Comparison of ENCODE assay signal across 8 cellular contexts in the genomic region with DNA sequence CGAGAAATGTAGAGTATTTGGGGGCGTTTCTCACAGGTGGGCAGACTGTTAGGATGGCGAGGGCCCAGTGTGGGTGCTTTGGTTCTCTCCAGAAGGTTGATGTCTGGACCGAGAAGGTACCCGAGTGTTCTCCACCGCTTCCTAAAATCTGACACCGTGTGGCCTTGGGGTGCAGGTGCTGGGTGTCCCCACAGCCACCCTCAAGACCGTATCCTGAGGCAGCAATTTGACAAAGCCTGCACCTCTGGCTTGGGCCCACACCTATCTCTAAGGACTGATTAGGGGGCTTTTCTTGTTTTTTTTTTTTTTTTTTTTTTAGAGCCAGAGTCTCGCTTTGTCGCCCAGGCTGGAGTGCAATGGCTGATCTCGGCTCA. TPM values are rescaled to one million over a fixed set of nuclear protein-coding genes. Genes with fewer than 3 reads are reported as not detected.
A peak's percentile ranks its signal among the peaks of the same experiment; 100 is the strongest.
DNase-seq lines count a peak whose midpoint lies in the region; ATAC-seq, FAIRE-seq and TF ChIP-seq lines count a peak whose summit lies in the region.

No MANE protein-coding gene starts in this region.

- no peak overlapping the region for H2BK20ac ChIP-seq in H1 (ENCODE audit: low read length)

- peaks cover 4% of the 10 kb centered on the region for H3K79me1 ChIP-seq in H1 (ENCODE audit: low read depth, low read length)

- H3K23ac ChIP-seq in H1 (ENCODE audit: insufficient read length) = no peak overlapping the region

- POLR2A ChIA-PET in BJ (lab: Charles Lee) (no interaction called here), H1 (lab: Charles Lee; ENCODE audit: partially characterized antibody) (interaction anchor here (0.6 to 2.0 kb wide), 8 partner anchors 10 to 169 kb away, joined by 3 to 17 read pairs (median 4); a partner anchor contains a TSS)

- no peak overlapping the region for H2AFZ ChIP-seq in H1 (ENCODE audit: low read length)

- peak overlapping the region; percentile 90 for H3K9ac ChIP-seq in NT2/D1 (ENCODE audit: insufficient read length, low read depth)
- H3K9ac ChIP-seq in H1 (replicated peaks in 1 of 4; ENCODE audit: extremely low read depth in 1 of 4, low read depth in 3 of 4, low read length in 3 of 4) = peak overlapping the region in 1 of 4 experiments; percentile 43; a peak in 1 of 7 replicates

- H2BK15ac ChIP-seq in H1 (ENCODE audit: low read length) = no peak overlapping the region

- no peak overlapping the region for H4K91ac ChIP-seq in H1 (replicated peaks; ENCODE audit: insufficient read length, low read length)

- TF ChIP-seq RAD21 in H1 (IDR thresholded peaks at IDR 0.05 in 1 of 2, conservative IDR thresholded peaks at IDR 0.05 in 1 of 2; ENCODE audit: low read depth in 2 of 2, low read length in 2 of 2) = peak in 1 of 2 experiments; percentile 7; a peak in 1 of 4 replicates

- peaks cover 7% of the 10 kb centered on the region; the same call in 1 of the 2 replicates for H3K23me2 ChIP-seq in H1 (ENCODE audit: low read depth, low read length)

- H3K9me3 ChIP-seq in NT2/D1 (ENCODE audit: insufficient read depth, low read length) = no peaks in the 10 kb centered on the region
- H3K9me3 ChIP-seq in H1 (ENCODE audit: insufficient read depth in 2 of 2, low read depth in 1 of 2, low read length in 1 of 2) = no peaks in the 10 kb centered on the region
- no peaks in the 10 kb centered on the region for H3K9me3 ChIP-seq in aorta (ENCODE audit: control insufficient read depth, low read length)

- peaks cover 23% of the 10 kb centered on the region for H3K36me3 Mint-ChIP-seq in nephron progenitor cell (ENCODE audit: low read depth)

- peaks cover 3 to 20% of the 10 kb centered on the region in 2 experiments; a peak in 2 of 4 replicates for H3K79me2 ChIP-seq in H1 (ENCODE audit: control insufficient read depth in 1 of 2, insufficient read depth in 2 of 2, low read length in 2 of 2)

- no peaks in the 10 kb centered on the region for H3K27me3 Mint-ChIP-seq in nephron progenitor cell (ENCODE audit: low read depth, poor library complexity)

- no peak overlapping the region for H4K5ac ChIP-seq in H1 (ENCODE audit: insufficient read length, low read depth, low read length)

- H3K4me3 ChIP-seq in BJ (ENCODE audit: low read depth, low read length) = peak overlapping the region; percentile 89
- peak overlapping the region; percentile 79 for H3K4me3 ChIP-seq in NT2/D1 (ENCODE audit: insufficient read length, low read depth)
- peak overlapping the region; percentile 65 to 93 (median 80) for H3K4me3 ChIP-seq in H1 (ENCODE audit: extremely low read depth in 1 of 4, insufficient read depth in 2 of 4, low read depth in 3 of 4, low read length in 4 of 4)
- no peak overlapping the region for H3K4me3 ChIP-seq in aorta (ENCODE audit: low read length in 2 of 2)

- no peak overlapping the region for H2BK120ac ChIP-seq in H1 (replicated peaks; ENCODE audit: low read depth, low read length)

- H3K36me3 ChIP-seq in BJ (ENCODE audit: control insufficient read depth, insufficient read depth, low read length) = peaks cover 17% of the 10 kb centered on the region
- peaks cover 37% of the 10 kb centered on the region for H3K36me3 ChIP-seq in NT2/D1 (ENCODE audit: insufficient read depth, insufficient read length, low read length)
- H3K36me3 ChIP-seq in H1 (ENCODE audit: control insufficient read depth in 2 of 4, insufficient read depth in 4 of 4, low read length in 3 of 4) = peaks cover 14 to 26% (median 24%) of the 10 kb centered on the region in 4 experiments
- H3K36me3 ChIP-seq in aorta (ENCODE audit: control insufficient read depth in 1 of 2, insufficient read depth in 2 of 2, low read length in 1 of 2) = peaks cover 0 to 2% of the 10 kb centered on the region in 2 donors

- no peak for TF ChIP-seq POLR2A in H1 (IDR thresholded peaks at IDR 0.05; ENCODE audit: control extremely low read depth in 1 of 2, low read depth in 2 of 2, low read length in 2 of 2)

- intact Hi-C loops in aorta (cut with DNase I) = loop anchor here in 1 of 2 donors (2.0 kb wide), 1 partner anchor 18 kb away; a partner anchor contains a TSS

- H2BK5ac ChIP-seq in H1 (ENCODE audit: low read depth, low read length) = no peak overlapping the region

- H4K8ac ChIP-seq in H1 (ENCODE audit: extremely low read depth, insufficient read depth, low read length) = no peak overlapping the region; the same call in 1 of the 2 replicates

- peak overlapping the region; percentile 83 to 87 for H3K4me2 ChIP-seq in H1 (ENCODE audit: insufficient read depth in 1 of 2, low read depth in 2 of 2, low read length in 2 of 2)

- H2AK5ac ChIP-seq in H1 (ENCODE audit: low read depth, low read length) = no peak overlapping the region

- DNase-seq in BJ (ENCODE audit: low read depth) (no peak), NT2/D1 (ENCODE audit: low read depth, low spot score) (no peak), H1 (ENCODE audit: low read depth in 1 of 2, low spot score in 2 of 2) (no peak), nephron progenitor cell (no peak), aorta (no peak), EL (no peak)
- no peak for DNase-seq in stimulated activated CD4-positive, alpha-beta T cell treated with anti-CD3 and anti-CD28 coated beads, Interleukin-4, amount 100 ng/mL, for 1 hour

- H3K4ac ChIP-seq in H1 (replicated peaks; ENCODE audit: insufficient read length, low read depth, low read length) = no peak overlapping the region

- no peak for ATAC-seq in aorta (ENCODE audit: low FRiP score)
- ATAC-seq in HG02642 (IDR thresholded peaks at IDR 0.05; ENCODE audit: poor library complexity, unreplicated experiment) = no peak

- H3K4me3 Mint-ChIP-seq in nephron progenitor cell = peak overlapping the region; percentile 78

- peaks cover 2% of the 10 kb centered on the region for H3K4me1 ChIP-seq in NT2/D1 (ENCODE audit: insufficient read depth, insufficient read length)
- H3K4me1 ChIP-seq in H1 (replicated peaks in 1 of 4; ENCODE audit: control insufficient read depth in 3 of 4, insufficient read depth in 4 of 4, low read length in 3 of 4) = peaks cover 0 to 8% (median 3%) of the 10 kb centered on the region in 4 experiments; a peak in 6 of 7 replicates
- H3K4me1 ChIP-seq in aorta (ENCODE audit: control insufficient read depth in 1 of 2, insufficient read depth in 2 of 2, low read length in 2 of 2) = no peaks in the 10 kb centered on the region

- H3K27ac Mint-ChIP-seq in nephron progenitor cell = no peak overlapping the region

- H4K20me1 ChIP-seq in H1 (replicated peaks in 1 of 2; ENCODE audit: control insufficient read depth in 1 of 2, insufficient read depth in 2 of 2, low read length in 2 of 2) = peaks cover 5 to 6% of the 10 kb centered on the region in 2 experiments

- 0 out of 2 replicates have a peak overlapping the region, but pooled peaks have one; percentile 32 for H3K18ac ChIP-seq in H1 (ENCODE audit: extremely low read depth, low read length)

- CTCF ChIA-PET in BJ (lab: Yijun Ruan, JAX) (interaction anchor here (1.1 to 2.7 kb wide), 2 partner anchors 19 to 24 kb away, joined by 8 to 10 read pairs; a partner anchor contains a TSS), H1 (lab: Charles Lee; ENCODE audit: partially characterized antibody) (interaction anchor here (0.8 to 2.6 kb wide), 9 partner anchors 10 to 394 kb away, joined by 3 to 13 read pairs (median 5); a partner anchor contains a TSS)

- FAIRE-seq in H1 (lab: Jason Lieb, UNC) = no peak

- no peak for TF ChIP-seq CTCF in BJ (IDR thresholded peaks at IDR 0.05; ENCODE audit: insufficient read depth, low read depth, low read length)
- TF ChIP-seq CTCF in H1 (IDR thresholded peaks at IDR 0.05; ENCODE audit: control extremely low read depth in 1 of 3, insufficient read depth in 1 of 3, low read depth in 1 of 3, low read length in 3 of 3) = no peak
- TF ChIP-seq CTCF in nephron progenitor cell (IDR thresholded peaks at IDR 0.05) = no peak

- H3K56ac ChIP-seq in H1 (replicated peaks; ENCODE audit: insufficient read length, low read depth, low read length) = no peak overlapping the region

- no peak overlapping the region for H2BK12ac ChIP-seq in H1 (ENCODE audit: low read depth, low read length)

- peaks cover 20% of the 10 kb centered on the region for H3K4me1 Mint-ChIP-seq in nephron progenitor cell

- H3K9me3 Mint-ChIP-seq in nephron progenitor cell = no peaks in the 10 kb centered on the region

- no peak overlapping the region for H3K14ac ChIP-seq in H1 (ENCODE audit: insufficient read length)

- H3K27ac ChIP-seq in H1 (ENCODE audit: low read depth, low read length) = no peak overlapping the region
- H3K27ac ChIP-seq in aorta (ENCODE audit: low read depth in 1 of 2, low read length in 2 of 2) = no peak overlapping the region

- 35% methylated on average over 9 of the region's 11 CpGs; no CpG with 5 or more reads in 1 of the 2 experiments for WGBS in H1 (ENCODE audit: extremely low coverage in 1 of 2, insufficient coverage in 1 of 2, insufficient read length in 1 of 2, insufficient replicate concordance in 2 of 2, low coverage in 1 of 2, low lambda C conversion rate in 2 of 2, missing lambda C conversion rate in 1 of 2), 2 experiments
- 51 to 55% methylated on average over 11 of the region's 11 CpGs for WGBS in aorta, 2 donors

- H3K27me3 ChIP-seq in BJ (ENCODE audit: control insufficient read depth, insufficient read depth, low read length) (no peaks in the 10 kb centered on the region), NT2/D1 (ENCODE audit: insufficient read depth, insufficient read length) (no peaks in the 10 kb centered on the region), H1 (replicated peaks in 1 of 4; ENCODE audit: control insufficient read depth in 3 of 4, extremely low read depth in 1 of 4, insufficient read depth in 3 of 4, low read length in 3 of 4) (no peaks in the 10 kb centered on the region), aorta (ENCODE audit: control insufficient read depth in 1 of 2, insufficient read depth in 2 of 2, low read length in 1 of 2) (no peaks in the 10 kb centered on the region)

- TF ChIP-seq EP300 in H1 (IDR thresholded peaks at IDR 0.05; ENCODE audit: borderline replicate concordance in 1 of 2, low read depth in 2 of 2, low read length in 2 of 2) = no peak

RNA-seq across cellular contexts. Expression of a gene that starts 1.3 kb away (rescaled TPM):
- 4.4 and 6.0 TPM in 2 replicates for polyA plus RNA-seq in BJ (2011; rRNA removed)
- polyA minus RNA-seq in BJ (2011; rRNA and poly(A)+ RNA removed) = 3.2 and 4.0 TPM in 2 replicates
- 32.7 and 35.9 TPM in 2 replicates for total RNA-seq in H1 (2021; fragmentation: NEBNext Ultra II Directional; extraction: Animal tissue kit (Norgen Biotek cat#: 25700))
- polyA plus RNA-seq in H1 (2011; rRNA removed) = 9.8 and 17.4 TPM in 2 replicates
- 18.3 TPM for polyA plus RNA-seq in H1 (2011; cell fraction: cytosol; rRNA removed)
- 33.1 TPM for polyA plus RNA-seq in H1 (2011; cell fraction: nucleus; rRNA removed)
- 15.6 to 25.7 TPM (median 25.0 TPM) in 4 replicates for polyA plus RNA-seq in H1 (2012, experiment 1 of 2)
- polyA plus RNA-seq in H1 (2012, experiment 2 of 2) = 13.2 TPM
- 15.4 TPM for polyA plus RNA-seq in H1 (2013, experiment 1 of 2)
- 14.5 TPM for polyA plus RNA-seq in H1 (2013, experiment 2 of 2)
- 8.9 and 10.6 TPM in 2 replicates for polyA minus RNA-seq in H1 (2011; rRNA and poly(A)+ RNA removed)
- 23.6 TPM for polyA minus RNA-seq in H1 (2011; cell fraction: cytosol; rRNA and poly(A)+ RNA removed)
- polyA minus RNA-seq in H1 (2011; cell fraction: nucleus; rRNA and poly(A)+ RNA removed) = 12.8 TPM
- total RNA-seq in aorta = 10 to 100 TPM; 11.4 to 14.2 TPM
- 10 to 100 TPM in 1 of 2 donors, 1 to 10 TPM in 1; 3.3 to 10.3 TPM for polyA plus RNA-seq in aorta

RNA-seq across cellular contexts. Expression of a gene that starts 19.6 kb away (rescaled TPM):
- polyA plus RNA-seq in BJ (2011; rRNA removed) (54.6 and 102 TPM in 2 replicates), H1 (2011; rRNA removed) (476 and 530 TPM in 2 replicates), aorta (10 to 100 TPM; 15.5 to 30.5 TPM)
- polyA minus RNA-seq in BJ (2011; rRNA and poly(A)+ RNA removed) = 45.3 and 86.9 TPM in 2 replicates
- 78.6 and 78.8 TPM in 2 replicates for total RNA-seq in H1 (2021; fragmentation: NEBNext Ultra II Directional; extraction: Animal tissue kit (Norgen Biotek cat#: 25700))
- polyA plus RNA-seq in H1 (2011; cell fraction: cytosol; rRNA removed) = 259 TPM
- polyA plus RNA-seq in H1 (2011; cell fraction: nucleus; rRNA removed) = 320 TPM
- 55.2 to 114 TPM (median 111 TPM) in 4 replicates for polyA plus RNA-seq in H1 (2012, experiment 1 of 2)
- polyA plus RNA-seq in H1 (2012, experiment 2 of 2) = 122 TPM
- polyA plus RNA-seq in H1 (2013, experiment 1 of 2) = 112 TPM
- polyA plus RNA-seq in H1 (2013, experiment 2 of 2) = 119 TPM
- 161 and 164 TPM in 2 replicates for polyA minus RNA-seq in H1 (2011; rRNA and poly(A)+ RNA removed)
- polyA minus RNA-seq in H1 (2011; cell fraction: cytosol; rRNA and poly(A)+ RNA removed) = 116 TPM
- polyA minus RNA-seq in H1 (2011; cell fraction: nucleus; rRNA and poly(A)+ RNA removed) = 86.0 TPM
- 10 to 100 TPM; 16.1 to 20.5 TPM for total RNA-seq in aorta

RNA-seq across cellular contexts. Expression of a gene that starts 40.3 kb away (rescaled TPM):
- polyA plus RNA-seq in BJ (2011; rRNA removed) = not detected in 2 replicates
- polyA minus RNA-seq in BJ (2011; rRNA and poly(A)+ RNA removed) = not detected in 2 replicates
- total RNA-seq in H1 (2021; fragmentation: NEBNext Ultra II Directional; extraction: Animal tissue kit (Norgen Biotek cat#: 25700)) = not detected in 2 replicates
- not detected in 2 replicates for polyA plus RNA-seq in H1 (2011; rRNA removed)
- polyA plus RNA-seq in H1 (2011; cell fraction: cytosol; rRNA removed) = not detected
- not detected for polyA plus RNA-seq in H1 (2011; cell fraction: nucleus; rRNA removed)
- polyA plus RNA-seq in H1 (2012, experiment 1 of 2) = 0.24 TPM in 1 of 4 replicates, not detected in the others
- polyA plus RNA-seq in H1 (2012, experiment 2 of 2) = not detected
- 0.20 TPM for polyA plus RNA-seq in H1 (2013, experiment 1 of 2)
- not detected for polyA plus RNA-seq in H1 (2013, experiment 2 of 2)
- polyA minus RNA-seq in H1 (2011; rRNA and poly(A)+ RNA removed) = not detected in 2 replicates
- not detected for polyA minus RNA-seq in H1 (2011; cell fraction: cytosol; rRNA and poly(A)+ RNA removed)
- not detected for polyA minus RNA-seq in H1 (2011; cell fraction: nucleus; rRNA and poly(A)+ RNA removed)
- total RNA-seq in aorta = under 1 TPM in 1 of 2 donors, not detected in 1; 0.81 TPM
- not detected for polyA plus RNA-seq in aorta

Comparison
In these comparisons a context has a peak if more than half of its experiments do, and no peak if none do; other contexts are left out.
1. H3K4me3 ChIP-seq: peak in BJ (single experiment), NT2/D1 (single experiment) and H1 (4 of 4); none in aorta (0 of 2).